8 cellular contexts compared by ENCODE assay signal in the genomic region with DNA sequence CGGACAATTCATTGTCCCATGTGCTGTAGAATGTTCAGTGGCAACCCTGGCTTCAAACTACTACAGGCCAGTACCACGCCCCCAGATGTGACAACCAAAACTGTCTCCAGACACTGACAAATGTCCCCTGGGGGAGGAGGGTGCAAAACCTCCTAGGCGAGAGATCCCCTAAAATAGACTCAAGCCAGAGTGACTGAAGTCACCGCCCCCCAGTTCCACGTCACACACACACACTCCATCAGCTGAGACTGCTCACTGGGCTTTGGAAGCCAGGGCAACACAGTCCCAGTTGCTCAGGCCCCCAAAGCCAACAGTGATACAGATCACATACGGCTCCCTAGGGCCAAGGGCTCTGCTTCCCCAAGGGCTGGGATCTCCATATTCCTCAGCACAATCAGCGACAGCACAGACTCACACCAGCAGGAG. TPM values are rescaled to one million over a fixed set of nuclear protein-coding genes. Genes with fewer than 3 reads are reported as not detected.
A peak's percentile ranks its signal among the peaks of the same experiment; 100 is the strongest.
DNase-seq lines count a peak whose midpoint lies in the region; ATAC-seq and TF ChIP-seq lines count a peak whose summit lies in the region.

No MANE protein-coding gene starts in this region.

- H3K9me3 ChIP-seq in neuronal stem cell (replicated peaks in 1 of 2; ENCODE audit: control insufficient read depth in 2 of 2, insufficient read depth in 1 of 2, low read depth in 1 of 2, low read length in 2 of 2), result peaks cover 0 to 9% of the 10 kb centered on the region in 2 donors

- H3K27ac ChIP-seq in neuronal stem cell (replicated peaks; ENCODE audit: low read length), result no peak overlapping the region
- H3K27ac ChIP-seq in foreskin keratinocyte, result no peak overlapping the region

- H2BK15ac ChIP-seq in neuronal stem cell (ENCODE audit: low read length), result no peak overlapping the region

- no peak for DNase-seq in activated CD4-positive, CD25-positive, alpha-beta regulatory T cell (lab: John Stamatoyannopoulos, UW)
- peak; percentile 39 to 54 for DNase-seq in activated CD4-positive, alpha-beta T cell treated with anti-CD3 and anti-CD28 coated beads, Interleukin-2, amount 50 U/mL, for 48 hours
- no peak for DNase-seq in neuronal stem cell (ENCODE audit: low spot score)
- no peak for DNase-seq in HCEC 1CT
- no peak for DNase-seq in foreskin keratinocyte
- DNase-seq in KG1 (lab: John Stamatoyannopoulos, UW), result no peak

- no peak for TF ChIP-seq CTCF in foreskin keratinocyte (conservative IDR thresholded peaks at IDR 0.05)

- H2BK5ac ChIP-seq in neuronal stem cell (ENCODE audit: low read length), result no peak overlapping the region

- H3K27me3 ChIP-seq in neuronal stem cell (ENCODE audit: control insufficient read depth in 3 of 3, insufficient read depth in 3 of 3, low read depth in 1 of 3, low read length in 3 of 3), result no peaks in the 10 kb centered on the region
- H3K27me3 ChIP-seq in foreskin keratinocyte, result no peaks in the 10 kb centered on the region

- no peak overlapping the region for H2AK5ac ChIP-seq in neuronal stem cell (ENCODE audit: low read depth, low read length)

- H4K91ac ChIP-seq in neuronal stem cell (ENCODE audit: low read depth, low read length, poor library complexity), result no peak overlapping the region

- WGBS in neuronal stem cell (ENCODE audit: extremely low coverage in 2 of 2, insufficient read length in 2 of 2, insufficient replicate concordance in 1 of 2), 2 donors, result no CpG with 5 or more reads among the region's 7 CpGs

- H3K36me3 ChIP-seq in neuronal stem cell (replicated peaks in 1 of 2; ENCODE audit: control insufficient read depth in 2 of 2, insufficient read depth in 2 of 2, low read length in 2 of 2), result peaks cover 4 to 28% of the 10 kb centered on the region in 2 donors

- no peak overlapping the region for H3K4ac ChIP-seq in neuronal stem cell (ENCODE audit: low read length)

- peaks cover 32% of the 10 kb centered on the region for H3K79me1 ChIP-seq in neuronal stem cell (ENCODE audit: low read depth, low read length)

- H2BK120ac ChIP-seq in neuronal stem cell (ENCODE audit: low read depth, low read length), result peak overlapping the region; percentile 62

- H3K18ac ChIP-seq in neuronal stem cell (ENCODE audit: low read length), result no peak overlapping the region

- no peak overlapping the region for H2AFZ ChIP-seq in neuronal stem cell (ENCODE audit: low read length)

- no peak overlapping the region for H3K9ac ChIP-seq in neuronal stem cell (ENCODE audit: low read depth, low read length, poor library complexity)

- no peak overlapping the region for H3K23ac ChIP-seq in neuronal stem cell (ENCODE audit: low read depth, low read length, poor library complexity)

- no peak overlapping the region for H3K4me2 ChIP-seq in neuronal stem cell (ENCODE audit: insufficient read depth, low read length, poor library complexity, severe bottlenecking)

- H4K8ac ChIP-seq in neuronal stem cell (ENCODE audit: low read depth, low read length), result no peak overlapping the region

- no peak overlapping the region for H2BK12ac ChIP-seq in neuronal stem cell (ENCODE audit: low read length)

- H3K14ac ChIP-seq in neuronal stem cell (ENCODE audit: low read length), result no peak overlapping the region

- no peak overlapping the region for H3K4me3 ChIP-seq in neuronal stem cell (ENCODE audit: low read length in 2 of 2)

- peak; percentile 19 to 25 for ATAC-seq in activated CD4-positive, CD25-positive, alpha-beta regulatory T cell treated with anti-CD3 and anti-CD28 coated beads, Interleukin-2, amount 50 U/mL, for 24 hours
- ATAC-seq in HG02571 (IDR thresholded peaks at IDR 0.05; ENCODE audit: unreplicated experiment), result peak; percentile 59
- no peak for ATAC-seq in foreskin keratinocyte

- H3K4me1 ChIP-seq in neuronal stem cell (ENCODE audit: control insufficient read depth in 2 of 2, insufficient read depth in 1 of 2, low read depth in 1 of 2, low read length in 2 of 2) (peaks cover 0 to 9% of the 10 kb centered on the region in 2 donors), foreskin keratinocyte (no peaks in the 10 kb centered on the region)

RNA-seq across cellular contexts. Expression of a gene that starts 19.1 kb away (rescaled TPM):
- polyA plus RNA-seq in neuronal stem cell (2013, experiment 1 of 2), result 15.9 TPM
- 18.7 TPM for polyA plus RNA-seq in neuronal stem cell (2013, experiment 2 of 2)
- 6.9 and 7.5 TPM in 2 replicates for total RNA-seq in foreskin keratinocyte
- 1.0 TPM in 2 replicates for polyA plus RNA-seq in foreskin keratinocyte

Comparison
In these comparisons a context has a peak if more than half of its experiments do, and no peak if none do; other contexts are left out.
1. DNase-seq: peak in activated CD4-positive, alpha-beta T cell treated with anti-CD3 and anti-CD28 coated beads, Interleukin-2, amount 50 U/mL, for 48 hours (2 of 2); none in activated CD4-positive, CD25-positive, alpha-beta regulatory T cell (0 of 4), neuronal stem cell (single experiment), HCEC 1CT (single experiment), foreskin keratinocyte (0 of 2) and KG1 (single experiment).